In genomic region chrX:52935469-52935783, GRCh38 we compare ENCODE assay signal across 8 cellular contexts. TPM values are rescaled to one million over a fixed set of nuclear protein-coding genes. Genes with fewer than 3 reads are reported as not detected.
DNase-seq lines count a peak whose midpoint lies in the region; ATAC-seq, FAIRE-seq and TF ChIP-seq lines count a peak whose summit lies in the region.
"Not testable (repeated sequence)": the region's sequence is repeated elsewhere in the genome, so short reads cannot be mapped to it uniquely, and the experiment has no call there.

No MANE protein-coding gene starts in this region.

- H3K9me1 ChIP-seq in keratinocyte (ENCODE audit: control insufficient read depth, extremely low read depth, insufficient read depth, low read length) = not testable (repeated sequence)

- H3K4me2 ChIP-seq in keratinocyte (ENCODE audit: control insufficient read depth, extremely low read depth, insufficient read depth, low read depth, low read length) = peak overlapping the region; percentile 97

- peak overlapping the region; percentile 86 for H3K27ac ChIP-seq in CD4-positive, alpha-beta T cell (ENCODE audit: low read depth, low read length)
- H3K27ac ChIP-seq in SK-N-MC (peak overlapping the region; percentile 98), adrenal gland (peak overlapping the region; percentile 72 to 98 (median 96)), epithelial cell of prostate (peak overlapping the region; percentile 86), keratinocyte (ENCODE audit: control insufficient read depth, insufficient read depth, low read length) (peak overlapping the region; percentile 79), subcutaneous abdominal adipose tissue (ENCODE audit: low read depth, low read length) (peak overlapping the region; percentile 93)

- intact Hi-C loops in CD4-positive, alpha-beta T cell (cut with DNase I, micrococcal nuclease); adrenal gland (cut with DNase I): not testable (repeated sequence)

- H3K36me3 ChIP-seq in SK-N-MC (ENCODE audit: insufficient read depth, low read length); adrenal gland (replicated peaks in 1 of 2); keratinocyte (ENCODE audit: control insufficient read depth in 2 of 2, extremely low read depth in 1 of 2, insufficient read depth in 2 of 2, low read length in 2 of 2); subcutaneous abdominal adipose tissue (ENCODE audit: control insufficient read depth in 5 of 5, insufficient read depth in 5 of 5, low read length in 5 of 5): not testable (repeated sequence)

- not testable (repeated sequence) for FAIRE-seq in keratinocyte (lab: Jason Lieb, UNC)

- CTCF ChIA-PET in CD4-positive, alpha-beta T cell (lab: Charles Lee) = interaction anchor here (0.7 to 1.0 kb wide), 4 partner anchors 10 to 55 kb away, joined by 3 to 6 read pairs (median 4); no protein-coding TSS in a partner anchor

- not testable (repeated sequence) for H3K9me3 Mint-ChIP-seq in CD4-positive, alpha-beta T cell; neural crest cell

- POLR2A ChIA-PET in CD4-positive, alpha-beta T cell (lab: Charles Lee) = interaction anchor here (0.7 to 1.1 kb wide), 5 partner anchors 12 to 1704 kb away, joined by 3 to 9 read pairs (median 3); partner anchors contain the start of gene KDM5C

- peak; percentile 11 for ATAC-seq in CD4-positive, alpha-beta T cell (ENCODE audit: poor library complexity)
- ATAC-seq in HG03108 (IDR thresholded peaks at IDR 0.05; ENCODE audit: unreplicated experiment) = peak; percentile 6

- H4K20me1 ChIP-seq in keratinocyte (ENCODE audit: control insufficient read depth, extremely low read depth, insufficient read depth, low read length) = not testable (repeated sequence)

- WGBS in adrenal gland, 4 donors = 0 to 2% (median 0%) methylated on average over 5 to 10 of the region's 10 CpGs

- peak overlapping the region; percentile 94 for H2AFZ ChIP-seq in keratinocyte (ENCODE audit: control insufficient read depth, low read length)

- peak overlapping the region; percentile 99 for H3K27ac Mint-ChIP-seq in CD4-positive, alpha-beta T cell
- H3K27ac Mint-ChIP-seq in neural crest cell (ENCODE audit: unreplicated experiment) = peak overlapping the region; percentile 98

- H3K4me1 Mint-ChIP-seq in CD4-positive, alpha-beta T cell (ENCODE audit: low read depth) = not testable (repeated sequence)
- peaks cover 11% of the 10 kb centered on the region for H3K4me1 Mint-ChIP-seq in neural crest cell

- H3K4me3 ChIP-seq in SK-N-MC = peak overlapping the region; percentile 84
- H3K4me3 ChIP-seq in adrenal gland = peak overlapping the region; percentile 11 to 85 (median 53)
- peak overlapping the region; percentile 52 to 86 (median 70) for H3K4me3 ChIP-seq in keratinocyte (ENCODE audit: control insufficient read depth in 2 of 3, extremely low read depth in 1 of 3, insufficient read depth in 2 of 3, low read depth in 1 of 3, low read length in 3 of 3)
- peak overlapping the region; percentile 61 to 97 (median 96) for H3K4me3 ChIP-seq in subcutaneous abdominal adipose tissue (ENCODE audit: low read depth in 1 of 5, low read length in 5 of 5)

- TF ChIP-seq POLR2A in adrenal gland (IDR thresholded peaks at IDR 0.05) = not testable (repeated sequence)

- not testable (repeated sequence) for H3K27me3 Mint-ChIP-seq in CD4-positive, alpha-beta T cell; neural crest cell (ENCODE audit: low read depth)

- TF ChIP-seq CTCF in CD4-positive, alpha-beta T cell (IDR thresholded peaks at IDR 0.05); adrenal gland (IDR thresholded peaks at IDR 0.05); keratinocyte (optimal IDR thresholded peaks at IDR 0.05 in 1 of 3, IDR thresholded peaks at IDR 0.05 in 1 of 3, conservative IDR thresholded peaks at IDR 0.05 in 1 of 3; ENCODE audit: extremely low read depth in 1 of 3, insufficient read depth in 2 of 3, low read length in 3 of 3); neural crest cell (conservative IDR thresholded peaks at IDR 0.05): not testable (repeated sequence)

- H3K27me3 ChIP-seq in CD4-positive, alpha-beta T cell (ENCODE audit: control insufficient read depth, insufficient read depth, low read length); adrenal gland; keratinocyte (ENCODE audit: control insufficient read depth, extremely low read depth, insufficient read depth, low read length); subcutaneous abdominal adipose tissue (ENCODE audit: control insufficient read depth in 5 of 5, insufficient read depth in 4 of 5, low read length in 5 of 5): not testable (repeated sequence)

- not testable (repeated sequence) for H3K9me3 ChIP-seq in CD4-positive, alpha-beta T cell (ENCODE audit: control insufficient read depth, low read length); SK-N-MC (ENCODE audit: low read depth, low read length); adrenal gland (replicated peaks in 1 of 3); keratinocyte (ENCODE audit: control insufficient read depth, low read depth, low read length); subcutaneous abdominal adipose tissue (ENCODE audit: control insufficient read depth in 5 of 5, low read length in 5 of 5)

- peak overlapping the region; percentile 94 for H3K4me3 Mint-ChIP-seq in CD4-positive, alpha-beta T cell
- peak overlapping the region; percentile 93 for H3K4me3 Mint-ChIP-seq in neural crest cell

- H3K79me2 ChIP-seq in keratinocyte (ENCODE audit: control insufficient read depth, insufficient read depth, low read length) = not testable (repeated sequence)

- not testable (repeated sequence) for H3K4me1 ChIP-seq in adrenal gland (replicated peaks in 1 of 2); keratinocyte (ENCODE audit: control insufficient read depth, extremely low read depth, insufficient read depth, low read length)
- H3K4me1 ChIP-seq in subcutaneous abdominal adipose tissue (ENCODE audit: control insufficient read depth in 5 of 5, insufficient read depth in 5 of 5, low read length in 5 of 5) = peaks cover 0 to 14% (median 12%) of the 10 kb centered on the region in 5 donors

- dilution Hi-C loops in keratinocyte (cut with MboI; ENCODE audit: extremely low pct_ligation_motif_present, low sequenced_read_pairs) = not testable (repeated sequence)

- DNase-seq in CD4-positive, alpha-beta T cell; SK-N-MC (ENCODE audit: low read depth, low spot score); adrenal gland; epithelial cell of prostate (ENCODE audit: low read depth, low spot score); keratinocyte (ENCODE audit: low read depth, low spot score); neural crest cell (ENCODE audit: low read depth, low spot score): not testable (repeated sequence)

- H3K9ac ChIP-seq in SK-N-MC (ENCODE audit: insufficient read length) (peak overlapping the region; percentile 89), keratinocyte (ENCODE audit: control insufficient read depth, extremely low read depth, insufficient read depth, low read length) (peak overlapping the region; percentile 85), subcutaneous abdominal adipose tissue (ENCODE audit: low read length in 5 of 5) (peak overlapping the region; percentile 65 to 97 (median 84))

- peaks cover 15% of the 10 kb centered on the region for H3K36me3 Mint-ChIP-seq in CD4-positive, alpha-beta T cell (ENCODE audit: low read depth)
- not testable (repeated sequence) for H3K36me3 Mint-ChIP-seq in neural crest cell (ENCODE audit: low read depth)

RNA-seq across cellular contexts. Expression of gene FAM156A, which starts 22.9 kb away (rescaled TPM):
- total RNA-seq in CD4-positive, alpha-beta T cell = 10 to 100 TPM; 16.0 TPM
- total RNA-seq in adrenal gland (10 to 100 TPM in 7 of 8 donors, 1 to 10 TPM in 1; 4.4 to 37.9 (median 21.8) TPM), neural crest cell (21.7 and 24.6 TPM in 2 replicates)
- polyA plus RNA-seq in adrenal gland (10 to 100 TPM; 14.6 to 56.0 (median 34.5) TPM), keratinocyte (11.2 to 17.2 TPM (median 12.8 TPM) in 3 replicates)
- polyA plus RNA-seq in keratinocyte (2011; ENCODE audit: low read depth) = 2.7 TPM
- 4.3 and 4.7 TPM in 2 replicates for polyA plus RNA-seq in keratinocyte (2011; cell fraction: cytosol; rRNA removed)
- 81.5 and 92.6 TPM in 2 replicates for polyA plus RNA-seq in keratinocyte (2011; cell fraction: nucleus; rRNA removed)
- 7.6 and 11.2 TPM in 2 replicates for polyA plus RNA-seq in keratinocyte (2012; ENCODE audit: low replicate concordance)
- polyA minus RNA-seq in keratinocyte = 3.7 to 6.2 TPM (median 4.2 TPM) in 3 replicates
- polyA minus RNA-seq in keratinocyte (2011; cell fraction: cytosol; rRNA and poly(A)+ RNA removed) = 1.9 TPM
- polyA minus RNA-seq in keratinocyte (2011; cell fraction: nucleus; rRNA and poly(A)+ RNA removed) = 4.7 and 9.5 TPM in 2 replicates

RNA-seq across cellular contexts. Expression of gene FAM156B, which starts 38.3 kb away (rescaled TPM):
- 10 to 100 TPM in 1 of 2 experiments, 1 to 10 TPM in 1; 9.2 to 13.0 TPM for total RNA-seq in CD4-positive, alpha-beta T cell
- 10 to 100 TPM in 5 of 8 donors, 1 to 10 TPM in 3; 2.1 to 34.0 (median 20.7) TPM for total RNA-seq in adrenal gland
- polyA plus RNA-seq in adrenal gland = 100 to 1,000 TPM in 2 of 3 donors, 1 to 10 TPM in 1; 7.3 to 203 (median 193) TPM
- 12.0 to 16.8 TPM (median 12.4 TPM) in 3 replicates for polyA plus RNA-seq in keratinocyte
- polyA plus RNA-seq in keratinocyte (2011; ENCODE audit: low read depth) = 3.1 TPM
- polyA plus RNA-seq in keratinocyte (2011; cell fraction: cytosol; rRNA removed) = 6.0 and 8.1 TPM in 2 replicates
- 85.8 and 109 TPM in 2 replicates for polyA plus RNA-seq in keratinocyte (2011; cell fraction: nucleus; rRNA removed)
- 4.5 and 10.3 TPM in 2 replicates for polyA plus RNA-seq in keratinocyte (2012; ENCODE audit: low replicate concordance)
- 5.1 to 10.6 TPM (median 7.0 TPM) in 3 replicates for polyA minus RNA-seq in keratinocyte
- polyA minus RNA-seq in keratinocyte (2011; cell fraction: cytosol; rRNA and poly(A)+ RNA removed) = 3.5 TPM
- polyA minus RNA-seq in keratinocyte (2011; cell fraction: nucleus; rRNA and poly(A)+ RNA removed) = 5.1 and 9.1 TPM in 2 replicates
- total RNA-seq in neural crest cell = 13.7 and 16.2 TPM in 2 replicates
